In the genomic region with DNA sequence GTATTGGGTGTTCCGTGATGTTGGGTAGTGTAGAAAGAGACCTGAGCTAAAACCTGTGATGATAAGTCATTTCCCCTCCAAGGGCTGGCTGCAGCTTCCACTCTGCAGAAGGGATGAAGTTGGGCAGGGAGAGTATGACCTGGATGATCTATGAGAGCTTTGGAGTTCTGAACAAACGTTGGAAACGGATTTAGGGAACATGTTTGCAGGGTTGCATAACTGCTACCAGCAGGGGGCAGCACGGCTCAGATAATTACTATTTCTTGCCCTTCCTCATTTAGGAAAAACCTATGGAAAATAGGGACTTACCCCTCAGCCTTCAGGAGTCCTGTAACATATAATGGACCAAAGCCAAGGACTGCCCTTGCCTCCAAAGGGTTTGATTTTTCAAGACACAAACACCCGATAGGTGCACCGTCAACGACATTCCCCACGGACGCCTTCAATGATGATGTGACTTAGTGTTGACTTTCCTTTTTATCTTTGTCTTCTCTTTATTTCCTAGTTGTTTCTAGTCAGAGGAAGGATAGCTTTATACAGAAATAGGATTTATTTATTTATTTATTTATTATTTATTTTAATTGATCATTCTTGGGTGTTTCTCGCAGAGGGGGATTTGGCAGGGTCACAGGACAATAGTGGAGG, we compare ENCODE assay signal across 8 cellular contexts.
A peak's percentile ranks its signal among the peaks of the same experiment; 100 is the strongest.
DNase-seq lines count a peak whose midpoint lies in the region; ATAC-seq, FAIRE-seq and TF ChIP-seq lines count a peak whose summit lies in the region.

No MANE protein-coding gene starts in this region.

- H3K9me3 ChIP-seq in OCI-LY3 (ENCODE audit: insufficient read depth, low read length) (no peaks in the 10 kb centered on the region), astrocyte (ENCODE audit: insufficient read depth, low read depth, low read length) (no peaks in the 10 kb centered on the region)

- H3K4me2 ChIP-seq in OCI-LY3 (ENCODE audit: low read length) = no peak overlapping the region
- no peak overlapping the region for H3K4me2 ChIP-seq in astrocyte (ENCODE audit: low read length)

- H3K9ac ChIP-seq in OCI-LY3 (ENCODE audit: low read length) = no peak overlapping the region
- H3K9ac ChIP-seq in astrocyte (ENCODE audit: low read length) = no peak overlapping the region

- H3K27me3 ChIP-seq in OCI-LY3 (ENCODE audit: low read depth, low read length) = no peaks in the 10 kb centered on the region
- no peaks in the 10 kb centered on the region for H3K27me3 ChIP-seq in astrocyte (ENCODE audit: insufficient read depth, low read length)

- DNase-seq in AG08396 (ENCODE audit: low spot score) (peak; percentile 61), GM13976 (ENCODE audit: low spot score) (peak; percentile 47), astrocyte (ENCODE audit: low read depth) (no peak), hypothalamus (lab: John Stamatoyannopoulos, UW) (peak in 33 of 51 donors; percentile 3 to 71 (median 27))
- DNase-seq in stimulated activated CD4-positive, alpha-beta T cell treated with anti-CD3 and anti-CD28 coated beads, Interleukin-1b, Interleukin-23, amount 100 ng/mL, for 48 hours = peak; percentile 6

- ATAC-seq in HG02970 (IDR thresholded peaks at IDR 0.05; ENCODE audit: low FRiP score, unreplicated experiment) (no peak), HG02588 (IDR thresholded peaks at IDR 0.05; ENCODE audit: unreplicated experiment) (no peak)

- in situ Hi-C loops in GM13976 (cut with MboI; ENCODE audit: low sequenced_read_pairs, unreplicated experiment) = loop anchor here (25.0 kb wide), 1 partner anchor 285 kb away; no protein-coding TSS in a partner anchor

- no peaks in the 10 kb centered on the region for H3K36me3 Mint-ChIP-seq in astrocyte (ENCODE audit: low read depth, unreplicated experiment)

- H3K27ac Mint-ChIP-seq in astrocyte (ENCODE audit: unreplicated experiment) = no peak overlapping the region

- no peaks in the 10 kb centered on the region for H3K27me3 Mint-ChIP-seq in astrocyte (ENCODE audit: low read depth, unreplicated experiment)

- no peak overlapping the region for H3K27ac ChIP-seq in OCI-LY3 (ENCODE audit: low read length)
- no peak overlapping the region for H3K27ac ChIP-seq in astrocyte (ENCODE audit: low read depth, low read length)

- H3K79me2 ChIP-seq in OCI-LY3 (ENCODE audit: low read length) = no peaks in the 10 kb centered on the region
- H3K79me2 ChIP-seq in astrocyte (ENCODE audit: insufficient read depth, low read length) = no peaks in the 10 kb centered on the region

- no peaks in the 10 kb centered on the region for H3K9me3 Mint-ChIP-seq in astrocyte (ENCODE audit: unreplicated experiment)

- H4K20me1 ChIP-seq in OCI-LY3 (ENCODE audit: insufficient read depth, low read length) (no peaks in the 10 kb centered on the region), astrocyte (ENCODE audit: insufficient read depth, low read length) (no peaks in the 10 kb centered on the region)

- H3K4me1 Mint-ChIP-seq in astrocyte (ENCODE audit: low read depth, unreplicated experiment) = no peaks in the 10 kb centered on the region

- H3K4me3 Mint-ChIP-seq in astrocyte (ENCODE audit: unreplicated experiment) = no peak overlapping the region

- TF ChIP-seq CTCF in GM13976 (IDR thresholded peaks at IDR 0.05; ENCODE audit: borderline replicate concordance, control extremely low read depth, extremely low read depth, insufficient read depth, missing control alignments) (peak; percentile 43), OCI-LY3 (IDR thresholded peaks at IDR 0.05; ENCODE audit: low read depth, low read length) (peak; percentile 61), astrocyte (IDR thresholded peaks at IDR 0.05; ENCODE audit: insufficient read depth, low read depth, low read length) (peak; percentile 76)

- no peaks in the 10 kb centered on the region for H3K4me1 ChIP-seq in OCI-LY3 (ENCODE audit: low read length)
- no peaks in the 10 kb centered on the region for H3K4me1 ChIP-seq in astrocyte (ENCODE audit: insufficient read depth, low read length)

- H3K36me3 ChIP-seq in OCI-LY3 (replicated peaks; ENCODE audit: low read depth, low read length) = no peaks in the 10 kb centered on the region
- no peaks in the 10 kb centered on the region for H3K36me3 ChIP-seq in astrocyte (ENCODE audit: insufficient read depth, low read length)

- no peak overlapping the region for H2AFZ ChIP-seq in OCI-LY3 (ENCODE audit: low read depth, low read length)
- H2AFZ ChIP-seq in astrocyte (ENCODE audit: low read depth, low read length) = no peak overlapping the region

- H3K4me3 ChIP-seq in OCI-LY3 (ENCODE audit: low read length) = no peak overlapping the region
- no peak overlapping the region for H3K4me3 ChIP-seq in astrocyte (ENCODE audit: insufficient read depth, low read depth, low read length)

- peak; percentile 93 for FAIRE-seq in astrocyte (lab: Jason Lieb, UNC)
